Comparison of ENCODE assay signal across 26 cellular contexts in the genomic region with DNA sequence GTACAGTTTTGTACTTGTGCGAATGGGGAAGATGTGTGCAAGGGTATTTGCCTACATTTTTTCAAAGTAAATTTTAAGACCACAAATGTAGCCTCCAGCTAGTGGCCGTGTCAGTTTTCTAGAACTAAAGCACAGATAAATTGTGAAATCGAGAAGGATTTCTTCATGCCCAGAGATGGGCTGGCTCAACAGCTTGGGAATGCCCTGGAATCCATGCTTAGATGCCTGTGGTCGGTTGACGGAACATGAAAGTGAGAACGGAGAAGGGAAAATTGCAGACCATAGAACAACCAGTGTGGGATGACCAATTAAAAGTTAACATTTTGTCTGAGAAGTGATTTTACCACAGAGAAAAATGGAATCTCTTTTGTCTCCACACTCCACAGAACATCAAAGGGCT.
"Had no signal": no experiment of that assay in that cellular context is flagged by ENCODE, and none has a peak within 500 bp of the region (broad histone marks: within the 10 kb centered on the region; RNA-seq: fewer than 3 reads in every experiment).

No MANE protein-coding gene starts in this region.

- H3K4me3 ChIP-seq: colonic mucosa, gastroesophageal sphincter, heart left ventricle, hepatocyte, left lung, neural progenitor cell, right lobe of liver, smooth muscle cell, suprapubic skin, transverse colon, vagina had no signal

- H3K9me3 ChIP-seq: colonic mucosa, gastroesophageal sphincter, heart left ventricle, left lung, right lobe of liver, suprapubic skin, transverse colon, vagina had no signal

- H3K36me3 ChIP-seq: colonic mucosa, gastroesophageal sphincter, heart left ventricle, left lung, neural progenitor cell, right lobe of liver, suprapubic skin, transverse colon, vagina had no signal

- H3K4me1 ChIP-seq: colonic mucosa, gastroesophageal sphincter, heart left ventricle, left lung, neural progenitor cell, parathyroid adenoma, right lobe of liver, suprapubic skin, transverse colon, vagina had no signal

- ATAC-seq: gastroesophageal sphincter; heart left ventricle; left cardiac atrium; left lung; naive thymus-derived CD4-positive, alpha-beta T cell; right lobe of liver; stimulated activated naive CD8-positive, alpha-beta T cell treated with anti-CD3 and anti-CD28 coated beads, Interleukin-15, amount 100 ng/mL, for 72 hours had no signal

- H3K4me2 ChIP-seq: hepatocyte, neural progenitor cell, smooth muscle cell had no signal

- H3K79me2 ChIP-seq: hepatocyte, parathyroid adenoma had no signal

- DNase-seq: colonic mucosa; dermis blood vessel endothelial cell; effector memory CD4-positive, alpha-beta T cell; foreskin fibroblast; heart left ventricle; kidney; left cardiac atrium; left lung; mesendoderm; midbrain; naive thymus-derived CD4-positive, alpha-beta T cell; right lobe of liver; stimulated activated CD4-positive, alpha-beta T cell treated with anti-CD3 and anti-CD28 coated beads, Interleukin-12 subunit alpha, Interleukin-12 subunit beta, amount 100 ng/mL, for 4 hours; stimulated activated CD4-positive, alpha-beta T cell treated with anti-CD3 and anti-CD28 coated beads, Interleukin-1b, Interleukin-23, amount 100 ng/mL, for 48 hours; stimulated activated CD4-positive, alpha-beta T cell treated with anti-CD3 and anti-CD28 coated beads, Interleukin-4, amount 100 ng/mL, for 1 hour; stimulated activated CD8-positive, alpha-beta memory T cell treated with anti-CD3 and anti-CD28 coated beads, Interleukin-4, amount 100 ng/mL, for 48 hours; stimulated activated naive CD4-positive, alpha-beta T cell; stimulated activated naive CD8-positive, alpha-beta T cell treated with anti-CD3 and anti-CD28 coated beads, Interleukin-15, amount 100 ng/mL, for 72 hours; transverse colon had no signal

- H3K27ac ChIP-seq: colonic mucosa, gastroesophageal sphincter, heart left ventricle, hepatocyte, left lung, neural progenitor cell, parathyroid adenoma, right lobe of liver, suprapubic skin, transverse colon, vagina had no signal

- H2AFZ ChIP-seq: hepatocyte, neural progenitor cell, parathyroid adenoma had no signal
